ENCODE assay signal across 25 cellular contexts in genomic region chr15:65338366-65338765, GRCh38. TPM values are rescaled to one million over a fixed set of nuclear protein-coding genes. Genes with fewer than 3 reads are reported as not detected.
DNase-seq lines count a peak whose midpoint lies in the region; ATAC-seq and TF ChIP-seq lines count a peak whose summit lies in the region.
"Had no signal": no experiment of that assay in that cellular context is flagged by ENCODE, and none has a peak within 500 bp of the region (broad histone marks: within the 10 kb centered on the region; RNA-seq: fewer than 3 reads in every experiment).

No MANE protein-coding gene starts in this region.

- H3K9ac ChIP-seq in neuronal stem cell (ENCODE audit: low read depth, low read length, poor library complexity): no peak overlapping the region

- peak overlapping the region; percentile 68 for H3K18ac ChIP-seq in neuronal stem cell (ENCODE audit: low read length)

- H3K79me1 ChIP-seq in neuronal stem cell (ENCODE audit: low read depth, low read length): peaks cover 4% of the 10 kb centered on the region

- DNase-seq in NCI-H2196 (lab: John Stamatoyannopoulos, UW; ENCODE audit: unreplicated experiment) (peak; percentile 16), NCI-H2196 treated with DMSO at 0.1 percent for 48 hours (lab: John Stamatoyannopoulos, UW; ENCODE audit: unreplicated experiment) (no peak), NCI-H187 treated with DMSO at 0.1 percent for 48 hours (lab: John Stamatoyannopoulos, UW) (peak; percentile 52), chondrocyte (ENCODE audit: low spot score) (peak; percentile 5), neuronal stem cell (ENCODE audit: low spot score) (no peak), omental fat pad (ENCODE audit: low spot score) (no peak)
- no peak for DNase-seq in activated CD8-positive, alpha-beta memory T cell treated with anti-CD3 and anti-CD28 coated beads for 24 hours
- DNase-seq: activated CD8-positive, alpha-beta T cell treated with anti-CD3 and anti-CD28 coated beads for 36 hours; activated T-cell treated with anti-CD3 and anti-CD28 coated beads, Interleukin-2, amount 50 U/mL, for 72 hours; cortex of kidney; DND-41; erythroblast; gastrocnemius medialis; GOT3; left cardiac atrium; NCI-H2029 treated with DMSO at 0.1 percent for 48 hours; nucleus accumbens; right cardiac atrium; stimulated activated naive CD4-positive, alpha-beta T cell; T-cell had no signal

- H2AFZ ChIP-seq in neuronal stem cell (ENCODE audit: low read length): no peak overlapping the region

- H3K36me3 ChIP-seq in neuronal stem cell (replicated peaks in 1 of 2; ENCODE audit: control insufficient read depth in 2 of 2, insufficient read depth in 2 of 2, low read length in 2 of 2): peaks cover 0 to 33% of the 10 kb centered on the region in 2 donors
- H3K36me3 ChIP-seq: gastrocnemius medialis, tibial nerve had no signal

- no peaks in the 10 kb centered on the region for H3K9me3 Mint-ChIP-seq in chondrocyte (ENCODE audit: low read depth)
- H3K9me3 Mint-ChIP-seq: activated CD8-positive, alpha-beta T cell treated with anti-CD3 and anti-CD28 coated beads for 36 hours; activated T-cell treated with anti-CD3 and anti-CD28 coated beads, Interleukin-2, amount 50 U/mL, for 72 hours; T-cell had no signal

- H3K36me3 Mint-ChIP-seq in chondrocyte (ENCODE audit: low read depth): no peaks in the 10 kb centered on the region
- H3K36me3 Mint-ChIP-seq: activated naive CD8-positive, alpha-beta T cell; T-cell had no signal

- no peak overlapping the region for H3K27ac Mint-ChIP-seq in chondrocyte (ENCODE audit: unreplicated experiment)
- H3K27ac Mint-ChIP-seq: activated CD8-positive, alpha-beta T cell treated with anti-CD3 and anti-CD28 coated beads for 36 hours; activated naive CD8-positive, alpha-beta T cell; activated T-cell treated with anti-CD3 and anti-CD28 coated beads, Interleukin-2, amount 50 U/mL, for 72 hours; T-cell had no signal

- no peak overlapping the region for H3K4me3 ChIP-seq in neuronal stem cell (ENCODE audit: low read length in 2 of 2)
- H3K4me3 ChIP-seq: A549, gastrocnemius medialis, tibial nerve had no signal

- H4K8ac ChIP-seq in neuronal stem cell (ENCODE audit: low read depth, low read length): no peak overlapping the region

- TF ChIP-seq CTCF in chondrocyte (IDR thresholded peaks at IDR 0.05): no peak
- TF ChIP-seq CTCF in omental fat pad (IDR thresholded peaks at IDR 0.05): no peak

- no peaks in the 10 kb centered on the region for H3K4me1 Mint-ChIP-seq in chondrocyte (ENCODE audit: low read depth)

- H2BK120ac ChIP-seq in neuronal stem cell (ENCODE audit: low read depth, low read length): no peak overlapping the region

- H3K14ac ChIP-seq in neuronal stem cell (ENCODE audit: low read length): no peak overlapping the region

- no peaks in the 10 kb centered on the region for H3K27me3 ChIP-seq in neuronal stem cell (ENCODE audit: control insufficient read depth in 3 of 3, insufficient read depth in 3 of 3, low read depth in 1 of 3, low read length in 3 of 3)
- H3K27me3 ChIP-seq: gastrocnemius medialis, tibial nerve had no signal

- no peak overlapping the region for H3K4me3 Mint-ChIP-seq in chondrocyte (ENCODE audit: unreplicated experiment)
- H3K4me3 Mint-ChIP-seq: activated CD8-positive, alpha-beta T cell treated with anti-CD3 and anti-CD28 coated beads for 36 hours; activated naive CD8-positive, alpha-beta T cell; activated T-cell treated with anti-CD3 and anti-CD28 coated beads, Interleukin-2, amount 50 U/mL, for 72 hours; T-cell had no signal

- H4K91ac ChIP-seq in neuronal stem cell (ENCODE audit: low read depth, low read length, poor library complexity): no peak overlapping the region

- peak overlapping the region; percentile 13 for H2AK5ac ChIP-seq in neuronal stem cell (ENCODE audit: low read depth, low read length)

- H3K27me3 Mint-ChIP-seq in chondrocyte (ENCODE audit: low read depth): peaks cover 19% of the 10 kb centered on the region

- H2BK15ac ChIP-seq in neuronal stem cell (ENCODE audit: low read length): no peak overlapping the region

- H3K4me2 ChIP-seq in neuronal stem cell (ENCODE audit: insufficient read depth, low read length, poor library complexity, severe bottlenecking): no peak overlapping the region
- H3K4me2 ChIP-seq: A549 had no signal

- no peak overlapping the region for H2BK12ac ChIP-seq in neuronal stem cell (ENCODE audit: low read length)

- H3K4me1 ChIP-seq in neuronal stem cell (ENCODE audit: control insufficient read depth in 2 of 2, insufficient read depth in 1 of 2, low read depth in 1 of 2, low read length in 2 of 2): peaks cover 57 to 58% of the 10 kb centered on the region in 2 donors
- H3K4me1 ChIP-seq: A549, gastrocnemius medialis, tibial nerve had no signal

- no peaks in the 10 kb centered on the region for H3K9me3 ChIP-seq in neuronal stem cell (replicated peaks in 1 of 2; ENCODE audit: control insufficient read depth in 2 of 2, insufficient read depth in 1 of 2, low read depth in 1 of 2, low read length in 2 of 2)
- H3K9me3 ChIP-seq: A549, gastrocnemius medialis, tibial nerve had no signal

- ATAC-seq in omental fat pad (ENCODE audit: low FRiP score) (no peak), esophagus mucosa (no peak)
- ATAC-seq: activated CD8-positive, alpha-beta T cell treated with anti-CD3 and anti-CD28 coated beads for 36 hours; activated T-cell treated with anti-CD3 and anti-CD28 coated beads, Interleukin-2, amount 50 U/mL, for 72 hours; gastrocnemius medialis; left cardiac atrium; right cardiac atrium; T-cell had no signal

- whole genome bisulfite sequencing in neuronal stem cell (ENCODE audit: extremely low coverage in 2 of 2, insufficient read length in 2 of 2, insufficient replicate concordance in 1 of 2), 2 donors: no CpG with 5 or more reads among the region's 3 CpGs

- no peak overlapping the region for H3K4ac ChIP-seq in neuronal stem cell (ENCODE audit: low read length)

- H3K23ac ChIP-seq in neuronal stem cell (ENCODE audit: low read depth, low read length, poor library complexity): no peak overlapping the region

- H3K27ac ChIP-seq in neuronal stem cell (replicated peaks; ENCODE audit: low read length): no peak overlapping the region
- H3K27ac ChIP-seq: A549, gastrocnemius medialis, tibial nerve had no signal

- H2BK5ac ChIP-seq in neuronal stem cell (ENCODE audit: low read length): no peak overlapping the region

RNA-seq across cellular contexts. Expression of gene RNU5B-1, which starts 33.9 kb away (rescaled TPM):
- total RNA-seq in chondrocyte (11.4 TPM in 1 of 3 replicates, not detected in the others), omental fat pad (not detected), esophagus mucosa (30.4 TPM)
- not detected for polyA plus RNA-seq in neuronal stem cell (2013, experiment 1 of 2)
- polyA plus RNA-seq in neuronal stem cell (2013, experiment 2 of 2): not detected
- total RNA-seq: activated CD8-positive, alpha-beta T cell treated with anti-CD3 and anti-CD28 coated beads for 36 hours; activated T-cell treated with anti-CD3 and anti-CD28 coated beads, Interleukin-2, amount 50 U/mL, for 72 hours; gastrocnemius medialis; M059J; tibial nerve had no signal
- polyA plus RNA-seq: A549, right cardiac atrium had no signal

RNA-seq across cellular contexts. Expression of gene IGDCC3, which starts 39.4 kb away (rescaled TPM):
- total RNA-seq in chondrocyte (0.13 to 0.31 TPM (median 0.27 TPM) in 3 replicates), omental fat pad (not detected), esophagus mucosa (0.08 TPM)
- polyA plus RNA-seq in neuronal stem cell (2013, experiment 1 of 2): 69.2 TPM
- 70.9 TPM for polyA plus RNA-seq in neuronal stem cell (2013, experiment 2 of 2)
- total RNA-seq: activated CD8-positive, alpha-beta T cell treated with anti-CD3 and anti-CD28 coated beads for 36 hours; activated T-cell treated with anti-CD3 and anti-CD28 coated beads, Interleukin-2, amount 50 U/mL, for 72 hours; gastrocnemius medialis; M059J; tibial nerve had no signal

RNA-seq across cellular contexts. Expression of gene RNU5A-1, which starts 42.5 kb away (rescaled TPM):
- total RNA-seq in chondrocyte (not detected in 3 replicates), omental fat pad (not detected), esophagus mucosa (not detected)
- not detected for polyA plus RNA-seq in neuronal stem cell (2013, experiment 1 of 2)
- not detected for polyA plus RNA-seq in neuronal stem cell (2013, experiment 2 of 2)
- total RNA-seq: activated CD8-positive, alpha-beta T cell treated with anti-CD3 and anti-CD28 coated beads for 36 hours; activated T-cell treated with anti-CD3 and anti-CD28 coated beads, Interleukin-2, amount 50 U/mL, for 72 hours; gastrocnemius medialis; left cardiac atrium; M059J; T-cell; tibial nerve had no signal
- polyA plus RNA-seq: A549, right cardiac atrium had no signal

RNA-seq across cellular contexts. Expression of gene PARP16, which starts 51.7 kb away (rescaled TPM):
- total RNA-seq in chondrocyte (7.1 to 8.7 TPM (median 8.2 TPM) in 3 replicates), omental fat pad (10 to 100 TPM in 1 of 4 donors, 1 to 10 TPM in 3; 5.6 to 11.0 (median 7.5) TPM), esophagus mucosa (7.0 TPM)
- polyA plus RNA-seq in neuronal stem cell (2013, experiment 1 of 2): 11.4 TPM
- 12.0 TPM for polyA plus RNA-seq in neuronal stem cell (2013, experiment 2 of 2)

Comparison
In these comparisons a context has a peak if more than half of its experiments do, and no peak if none do; other contexts are left out.
1. DNase-seq: peak in NCI-H2196 (single experiment), NCI-H187 treated with DMSO at 0.1 percent for 48 hours (single experiment) and chondrocyte (single experiment); none in NCI-H2196 treated with DMSO at 0.1 percent for 48 hours (single experiment), neuronal stem cell (single experiment), activated CD8-positive, alpha-beta memory T cell treated with anti-CD3 and anti-CD28 coated beads for 24 hours (single experiment) and omental fat pad (single experiment).